In the genomic region with DNA sequence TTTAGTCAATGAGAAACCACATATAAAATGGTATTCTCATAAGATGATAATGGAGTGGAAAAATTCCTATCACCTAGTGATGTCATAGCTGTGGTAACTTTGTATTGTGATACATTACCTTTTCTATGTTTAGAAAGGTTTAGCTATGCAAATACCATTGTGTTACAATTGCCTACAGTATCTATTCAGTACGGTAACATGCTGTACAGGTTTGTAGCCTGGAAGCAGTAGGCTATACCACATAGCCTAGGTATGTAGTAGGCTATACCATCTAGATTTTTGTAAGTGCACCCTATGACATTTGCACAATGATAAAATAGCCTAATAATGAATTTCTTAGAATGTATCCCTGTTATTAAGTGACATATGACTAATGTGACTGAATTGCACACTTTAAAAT, we compare ENCODE assay signal across 9 cellular contexts. TPM values are rescaled to one million over a fixed set of nuclear protein-coding genes. Genes with fewer than 3 reads are reported as not detected.
"Had no signal": no experiment of that assay in that cellular context is flagged by ENCODE, and none has a peak within 500 bp of the region (broad histone marks: within the 10 kb centered on the region; RNA-seq: fewer than 3 reads in every experiment).

No MANE protein-coding gene starts in this region.

- DNase-seq: H9, HCEC 1CT, KBM-7 had no signal

- FAIRE-seq: H1, H54, HepG2 had no signal

- ATAC-seq: GM23338, HepG2 had no signal

- H2AFZ ChIP-seq: GM23338 had no signal

- H3K4me3 ChIP-seq: GM23338 had no signal

- H3K4me2 ChIP-seq: GM23338 had no signal

RNA-seq across cellular contexts. Expression of a gene that starts 50.5 kb away (rescaled TPM):
- total RNA-seq: GM23338, H1, H9, HepG2, HT-29 had no signal
- polyA plus RNA-seq: H1, HepG2, IgD-negative memory B cell had no signal
